In the genomic region with DNA sequence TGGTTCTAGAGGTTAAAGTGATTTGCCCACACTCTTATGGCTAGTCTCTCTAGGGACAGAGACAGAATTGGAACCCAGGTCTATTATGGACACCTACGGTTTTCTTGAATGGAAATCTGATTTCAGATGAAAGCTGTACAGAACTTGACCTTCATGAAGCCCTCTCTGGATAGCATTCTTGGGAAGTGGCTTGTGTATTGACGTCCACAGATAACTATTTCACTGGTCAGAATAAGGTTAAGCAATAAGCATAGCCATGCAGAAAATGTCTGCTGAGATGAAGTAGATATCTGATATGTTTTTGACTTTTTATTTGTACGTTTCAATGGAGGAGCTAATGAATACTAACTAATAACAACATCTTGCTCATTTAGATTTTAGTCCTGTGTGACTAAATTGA, we compare ENCODE assay signal across 8 cellular contexts. TPM values are rescaled to one million over a fixed set of nuclear protein-coding genes. Genes with fewer than 3 reads are reported as not detected.
DNase-seq lines count a peak whose midpoint lies in the region; ATAC-seq, FAIRE-seq and TF ChIP-seq lines count a peak whose summit lies in the region.

No MANE protein-coding gene starts in this region.

- TF ChIP-seq CTCF in GM12878 (IDR thresholded peaks at IDR 0.05 in 2 of 3, conservative IDR thresholded peaks at IDR 0.05 in 1 of 3; ENCODE audit: control insufficient read depth in 2 of 3, extremely low read depth in 1 of 3, insufficient read depth in 1 of 3, low read depth in 3 of 3, low read length in 3 of 3) (no peak), kidney epithelial cell (IDR thresholded peaks at IDR 0.05; ENCODE audit: insufficient read depth, low read length, poor library complexity, severe bottlenecking) (no peak), tibial nerve (IDR thresholded peaks at IDR 0.05) (no peak)

- no peak for TF ChIP-seq RAD21 in GM12878 (IDR thresholded peaks at IDR 0.05; ENCODE audit: insufficient read depth, low read depth, low read length)

- in situ Hi-C loops in GM12878 (cut with MboI): no loop called here

- H3K27me3 Mint-ChIP-seq in activated CD8-positive, alpha-beta memory T cell treated with anti-CD3 and anti-CD28 coated beads, Interleukin-2, amount 10 ng/mL, durations not matched to agents 7 days and 5 days: peaks cover 36% of the 10 kb centered on the region

- peak overlapping the region; percentile 62 for H3K27ac Mint-ChIP-seq in activated CD8-positive, alpha-beta memory T cell treated with anti-CD3 and anti-CD28 coated beads, Interleukin-2, amount 10 ng/mL, durations not matched to agents 7 days and 5 days
- no peak overlapping the region for H3K27ac Mint-ChIP-seq in activated naive CD4-positive, alpha-beta T cell treated with anti-CD3 and anti-CD28 coated beads, Interleukin-2, amount 50 U/mL, for 72 hours

- TF ChIP-seq POLR2A in GM12878 (IDR thresholded peaks at IDR 0.05; ENCODE audit: low read depth, low read length): no peak
- no peak for TF ChIP-seq POLR2A in tibial nerve (IDR thresholded peaks at IDR 0.05)

- H3K9ac ChIP-seq in GM12878 (ENCODE audit: control insufficient read depth, insufficient read depth, low read length): no peak overlapping the region; the same call in 1 of the 2 replicates

- 0 out of 2 replicates have a peak overlapping the region, but pooled peaks have one; percentile 1 for H3K27ac ChIP-seq in GM12878 (ENCODE audit: control insufficient read depth, insufficient read depth)
- H3K27ac ChIP-seq in tibial nerve: peak overlapping the region; percentile 91 to 97 (median 96)

- TF ChIP-seq EP300 in GM12878 (IDR thresholded peaks at IDR 0.05; ENCODE audit: borderline replicate concordance in 1 of 2, control insufficient read depth in 1 of 2, low read depth in 2 of 2, low read length in 2 of 2): no peak
- no peak for TF ChIP-seq EP300 in tibial nerve (IDR thresholded peaks at IDR 0.05)

- SMC1A ChIA-PET in GM12878 (lab: Charles Lee; ENCODE audit: uncharacterized antibody, unreplicated experiment): interaction anchor here (1.0 to 3.1 kb wide), 14 partner anchors 9 to 571 kb away, joined by 3 to 15 read pairs (median 5); no protein-coding TSS in a partner anchor

- no peak overlapping the region for H2AFZ ChIP-seq in GM12878 (ENCODE audit: control insufficient read depth, low read depth, low read length)

- peaks cover 25% of the 10 kb centered on the region for H3K4me1 Mint-ChIP-seq in activated CD8-positive, alpha-beta memory T cell treated with anti-CD3 and anti-CD28 coated beads, Interleukin-2, amount 10 ng/mL, durations not matched to agents 7 days and 5 days

- no peak for DNase-seq in activated CD8-positive, alpha-beta memory T cell treated with anti-CD3 and anti-CD28 coated beads, Interleukin-2, amount 10 ng/mL, durations not matched to agents 7 days and 5 days
- no peak for DNase-seq in activated CD8-positive, alpha-beta memory T cell treated with anti-CD3 and anti-CD28 coated beads, Interleukin-2, amount 50 U/mL, for 48 hours
- DNase-seq in GM12878 (ENCODE audit: low read depth, low spot score): no peak
- no peak for DNase-seq in kidney epithelial cell (ENCODE audit: low read depth)
- no peak for DNase-seq in tibial nerve (ENCODE audit: low spot score in 2 of 2)
- no peak for DNase-seq in GM19240 (ENCODE audit: insufficient read length, low spot score)
- DNase-seq in HuH-7.5 (ENCODE audit: low spot score): no peak
- no peak for DNase-seq in activated naive CD4-positive, alpha-beta T cell treated with anti-CD3 and anti-CD28 coated beads, Interleukin-2, amount 50 U/mL, for 72 hours (ENCODE audit: low spot score in 2 of 2)

- FAIRE-seq in GM12878 (lab: Jason Lieb, UNC): no peak

- H3K9me3 ChIP-seq in GM12878 (replicated peaks; ENCODE audit: control insufficient read depth, insufficient read depth, low read length) (no peaks in the 10 kb centered on the region; the same call in 2 of the 3 replicates), tibial nerve (no peaks in the 10 kb centered on the region)

- 18% methylated on average over 3 of the region's 3 CpGs for WGBS in GM12878 (ENCODE audit: insufficient coverage, insufficient replicate concordance, low lambda C conversion rate, missing lambda C conversion rate)
- 20 to 22% methylated on average over 3 of the region's 3 CpGs for WGBS in tibial nerve, 2 donors

- peak overlapping the region; percentile 75 for H3K4me3 Mint-ChIP-seq in activated CD8-positive, alpha-beta memory T cell treated with anti-CD3 and anti-CD28 coated beads, Interleukin-2, amount 10 ng/mL, durations not matched to agents 7 days and 5 days

- peaks cover 2% of the 10 kb centered on the region for H3K36me3 Mint-ChIP-seq in activated CD8-positive, alpha-beta memory T cell treated with anti-CD3 and anti-CD28 coated beads, Interleukin-2, amount 10 ng/mL, durations not matched to agents 7 days and 5 days
- no peaks in the 10 kb centered on the region for H3K36me3 Mint-ChIP-seq in activated naive CD4-positive, alpha-beta T cell treated with anti-CD3 and anti-CD28 coated beads, Interleukin-2, amount 50 U/mL, for 72 hours

- CTCF ChIA-PET in activated CD8-positive, alpha-beta memory T cell treated with anti-CD3 and anti-CD28 coated beads, Interleukin-2, amount 10 ng/mL, durations not matched to agents 7 days and 5 days (lab: Charles Lee): interaction anchor here (1.5 to 2.1 kb wide), 2 partner anchors 24 to 185 kb away, joined by 4 to 5 read pairs; a partner anchor contains a TSS
- CTCF ChIA-PET in GM12878 (lab: Yijun Ruan, JAX): interaction anchor here (0.8 to 3.1 kb wide), 11 partner anchors 9 to 183 kb away, joined by 3 to 25 read pairs (median 3); a partner anchor contains a TSS

- H3K4me3 ChIP-seq in GM12878 (peak overlapping the region; percentile 72), kidney epithelial cell (ENCODE audit: low read depth, low read length) (peak overlapping the region; percentile 75), tibial nerve (peak overlapping the region in 3 of 4 donors; percentile 67 to 92 (median 75))

- H3K9me3 Mint-ChIP-seq in activated CD8-positive, alpha-beta memory T cell treated with anti-CD3 and anti-CD28 coated beads, Interleukin-2, amount 10 ng/mL, durations not matched to agents 7 days and 5 days (ENCODE audit: low read depth): no peaks in the 10 kb centered on the region
- no peaks in the 10 kb centered on the region for H3K9me3 Mint-ChIP-seq in activated naive CD4-positive, alpha-beta T cell treated with anti-CD3 and anti-CD28 coated beads, Interleukin-2, amount 50 U/mL, for 72 hours

- no peaks in the 10 kb centered on the region; a peak in 2 of 4 replicates for H3K27me3 ChIP-seq in GM12878 (replicated peaks in 1 of 2; ENCODE audit: control insufficient read depth in 2 of 2, insufficient read depth in 2 of 2, low read length in 1 of 2)
- no peaks in the 10 kb centered on the region for H3K27me3 ChIP-seq in kidney epithelial cell (ENCODE audit: control insufficient read depth, insufficient read depth, low read length)
- no peaks in the 10 kb centered on the region for H3K27me3 ChIP-seq in tibial nerve

- no peaks in the 10 kb centered on the region for H4K20me1 ChIP-seq in GM12878 (ENCODE audit: control insufficient read depth, insufficient read depth)

- H3K4me1 ChIP-seq in GM12878 (ENCODE audit: control insufficient read depth, insufficient read depth, low read length): no peaks in the 10 kb centered on the region
- peaks cover 0 to 26% (median 15%) of the 10 kb centered on the region in 4 donors for H3K4me1 ChIP-seq in tibial nerve

- no TSS peak for BruUV-seq in GM12878 (replicated peaks; lab: Mats Ljungman, UMichigan)

- intact Hi-C loops in GM12878 (cut with micrococcal nuclease; ENCODE audit: unreplicated experiment): no loop called here

- RAD21 ChIA-PET in GM12878 (lab: Charles Lee; ENCODE audit: unreplicated experiment): interaction anchor here (0.7 to 1.8 kb wide), 9 partner anchors 9 to 359 kb away, joined by 3 to 8 read pairs (median 4); no protein-coding TSS in a partner anchor

- no peaks in the 10 kb centered on the region for H3K36me3 ChIP-seq in GM12878 (ENCODE audit: control insufficient read depth in 2 of 2, insufficient read depth in 2 of 2, low read length in 1 of 2)
- H3K36me3 ChIP-seq in kidney epithelial cell (ENCODE audit: control insufficient read depth, insufficient read depth, low read length): no peaks in the 10 kb centered on the region
- peaks cover 0 to 14% (median 0%) of the 10 kb centered on the region in 3 donors for H3K36me3 ChIP-seq in tibial nerve

- POLR2A ChIA-PET in GM12878 (lab: Charles Lee): interaction anchor here (1.0 to 1.7 kb wide), 7 partner anchors 9 to 74 kb away, joined by 3 to 8 read pairs (median 4); a partner anchor contains a TSS

- no peak for ATAC-seq in activated CD8-positive, alpha-beta memory T cell treated with anti-CD3 and anti-CD28 coated beads, Interleukin-2, amount 10 ng/mL, durations not matched to agents 7 days and 5 days
- peak; percentile 7 for ATAC-seq in GM12878
- ATAC-seq in activated naive CD4-positive, alpha-beta T cell treated with anti-CD3 and anti-CD28 coated beads, Interleukin-2, amount 50 U/mL, for 72 hours: no peak

- peak overlapping the region; percentile 87; the same call in 1 of the 2 replicates for H3K4me2 ChIP-seq in GM12878 (ENCODE audit: control insufficient read depth, insufficient read depth)

- no peaks in the 10 kb centered on the region for H3K79me2 ChIP-seq in GM12878 (ENCODE audit: control insufficient read depth, insufficient read depth, low read length)

RNA-seq across cellular contexts. Expression of a gene that starts 1.1 kb away (rescaled TPM):
- total RNA-seq in activated CD8-positive, alpha-beta memory T cell treated with anti-CD3 and anti-CD28 coated beads, Interleukin-2, amount 10 ng/mL, durations not matched to agents 7 days and 5 days: 1 to 10 TPM; 1.4 to 4.0 TPM
- 49.4 and 51.2 TPM in 2 replicates for total RNA-seq in GM12878 (2013; cell fraction: nucleolus; rRNA removed)
- 2.6 and 3.7 TPM in 2 replicates for total RNA-seq in GM12878 (2014; rRNA removed)
- 3.0 and 3.1 TPM in 2 replicates for total RNA-seq in GM12878 (2014; rRNA removed; fragmentation: Illumina TruSeq; extraction: Trizol)
- total RNA-seq in GM12878 (2021): 3.1 and 3.5 TPM in 2 replicates
- 1.00 TPM for polyA plus RNA-seq in GM12878 (2011; ENCODE audit: low read depth)
- 13.3 and 15.7 TPM in 2 replicates for polyA plus RNA-seq in GM12878 (2011; rRNA removed)
- 10.3 and 11.1 TPM in 2 replicates for polyA plus RNA-seq in GM12878 (2011; cell fraction: cytosol; rRNA removed)
- 17.1 and 18.5 TPM in 2 replicates for polyA plus RNA-seq in GM12878 (2011; cell fraction: nucleus; rRNA removed)
- 0.79 and 1.0 TPM in 2 replicates for polyA plus RNA-seq in GM12878 (2012)
- 3.2 and 4.7 TPM in 2 replicates for polyA plus RNA-seq in GM12878 (2014; fragmentation: Illumina TruSeq; extraction: Trizol)
- polyA plus RNA-seq in GM12878 (2014; fragmentation: Nextera tagmentation; extraction: Ambion mirVana): 1 to 10 TPM; 2.4 to 3.1 TPM
- polyA plus RNA-seq in GM12878 (2014; rRNA removed): 4.6 and 5.6 TPM in 2 replicates
- 1 to 10 TPM; 2.8 to 4.4 TPM for polyA plus RNA-seq in GM12878 (2016; fragmentation: Nextera tagmentation; extraction: Ambion mirVana)
- 10.8 and 12.8 TPM in 2 replicates for polyA minus RNA-seq in GM12878 (2011; rRNA and poly(A)+ RNA removed)
- 2.4 and 3.4 TPM in 2 replicates for polyA minus RNA-seq in GM12878 (2011; cell fraction: cytosol; rRNA and poly(A)+ RNA removed)
- polyA minus RNA-seq in GM12878 (2011; cell fraction: nucleus; rRNA and poly(A)+ RNA removed): 4.1 and 7.5 TPM in 2 replicates
- total RNA-seq in kidney epithelial cell: 8.6 and 9.3 TPM in 2 replicates
- total RNA-seq in tibial nerve: 1 to 10 TPM; 6.3 to 9.4 (median 8.2) TPM
- total RNA-seq in activated naive CD4-positive, alpha-beta T cell treated with anti-CD3 and anti-CD28 coated beads, Interleukin-2, amount 50 U/mL, for 72 hours: 1 to 10 TPM in 1 of 2 donors, not detected in 1; 1.2 TPM

RNA-seq across cellular contexts. Expression of a gene that starts 10.0 kb away (rescaled TPM):
- total RNA-seq in activated CD8-positive, alpha-beta memory T cell treated with anti-CD3 and anti-CD28 coated beads, Interleukin-2, amount 10 ng/mL, durations not matched to agents 7 days and 5 days: 10 to 100 TPM; 44.6 to 61.1 TPM
- 183 and 194 TPM in 2 replicates for total RNA-seq in GM12878 (2013; cell fraction: nucleolus; rRNA removed)
- total RNA-seq in GM12878 (2014; rRNA removed) (24.0 and 28.5 TPM in 2 replicates), GM12878 (2014; rRNA removed; fragmentation: Illumina TruSeq; extraction: Trizol) (39.4 and 39.5 TPM in 2 replicates), GM12878 (2021) (36.5 and 40.8 TPM in 2 replicates), kidney epithelial cell (52.1 and 54.7 TPM in 2 replicates), tibial nerve (100 to 1,000 TPM in 2 of 4 donors, 10 to 100 TPM in 2; 92.1 to 122 (median 104) TPM)
- polyA plus RNA-seq in GM12878 (2011; ENCODE audit: low read depth): 10.0 TPM
- polyA plus RNA-seq in GM12878 (2011; rRNA removed) (23.9 and 28.4 TPM in 2 replicates), GM12878 (2014; fragmentation: Illumina TruSeq; extraction: Trizol) (30.3 and 35.0 TPM in 2 replicates), GM12878 (2014; fragmentation: Nextera tagmentation; extraction: Ambion mirVana) (1 to 10 TPM; 2.7 to 3.6 TPM), GM12878 (2014; rRNA removed) (15.8 and 17.9 TPM in 2 replicates), GM12878 (2016; fragmentation: Nextera tagmentation; extraction: Ambion mirVana) (10 to 100 TPM; 14.8 to 14.9 TPM)
- polyA plus RNA-seq in GM12878 (2011; cell fraction: cytosol; rRNA removed): 13.8 and 16.1 TPM in 2 replicates
- polyA plus RNA-seq in GM12878 (2011; cell fraction: nucleus; rRNA removed): 20.5 and 29.4 TPM in 2 replicates
- polyA plus RNA-seq in GM12878 (2012): 10.0 and 11.7 TPM in 2 replicates
- polyA minus RNA-seq in GM12878 (2011; rRNA and poly(A)+ RNA removed): 74.0 and 93.3 TPM in 2 replicates
- 28.7 and 33.9 TPM in 2 replicates for polyA minus RNA-seq in GM12878 (2011; cell fraction: cytosol; rRNA and poly(A)+ RNA removed)
- 42.0 and 81.6 TPM in 2 replicates for polyA minus RNA-seq in GM12878 (2011; cell fraction: nucleus; rRNA and poly(A)+ RNA removed)
- 10 to 100 TPM; 11.2 to 14.2 TPM for total RNA-seq in activated naive CD4-positive, alpha-beta T cell treated with anti-CD3 and anti-CD28 coated beads, Interleukin-2, amount 50 U/mL, for 72 hours
